ENCODE assay signal across 33 cellular contexts in the genomic region with DNA sequence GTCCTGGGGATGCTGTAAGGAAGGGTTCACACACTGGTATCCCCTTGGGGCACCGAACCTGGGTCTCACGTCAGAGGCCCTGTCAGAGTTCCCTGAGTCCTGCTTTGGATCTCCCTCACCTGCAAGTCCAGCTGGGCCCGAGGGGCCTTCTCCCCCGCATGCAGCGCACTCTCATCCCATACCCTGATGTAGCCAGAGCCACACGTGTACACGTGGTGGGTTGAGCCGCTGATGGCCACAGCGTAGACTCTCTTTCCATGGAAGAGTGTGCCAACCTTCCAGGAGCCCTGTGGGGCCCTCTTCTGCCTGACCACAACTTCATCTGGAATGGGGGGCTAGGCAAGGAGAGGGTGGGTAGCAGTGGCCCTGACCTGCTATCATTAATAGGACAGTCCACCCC. TPM values are rescaled to one million over a fixed set of nuclear protein-coding genes. Genes with fewer than 3 reads are reported as not detected.
"Had no signal": no experiment of that assay in that cellular context is flagged by ENCODE, and none has a peak within 500 bp of the region (broad histone marks: within the 10 kb centered on the region; RNA-seq: fewer than 3 reads in every experiment).

No MANE protein-coding gene starts in this region.

- H3K27ac Mint-ChIP-seq: mesothelial cell of epicardium; naive B cell; natural killer cell; nephron progenitor cell; neural progenitor cell; stimulated activated naive B cell treated with anti-CD40 and anti-IgM and Interleukin-4, amounts not matched to agents 10 μg/mL and 1 μg/mL and 100 μg/mL, for 72 hours had no signal

- H3K4me1 Mint-ChIP-seq: mesothelial cell of epicardium; naive B cell; natural killer cell; nephron progenitor cell; stimulated activated naive B cell treated with anti-CD40 and anti-IgM and Interleukin-4, amounts not matched to agents 10 μg/mL and 1 μg/mL and 100 μg/mL, for 72 hours had no signal

- DNase-seq: heart right ventricle; kidney glomerular epithelial cell; left cardiac atrium; left ventricle myocardium superior; lower lobe of right lung; mammary epithelial cell; mesenchymal stem cell; naive B cell; natural killer cell; nephron progenitor cell; ovary; retina; right cardiac atrium; small intestine; stimulated activated CD4-positive, alpha-beta T cell treated with anti-CD3 and anti-CD28 coated beads, Interleukin-1b, Interleukin-23, amount 100 ng/mL, for 48 hours; stimulated activated CD4-positive, alpha-beta T cell treated with anti-CD3 and anti-CD28 coated beads, Interleukin-2, amount 100 ng/mL, for 48 hours; stimulated activated CD4-positive, alpha-beta T cell treated with anti-CD3 and anti-CD28 coated beads, Interleukin-4, amount 100 ng/mL, for 4 hours; stimulated activated CD8-positive, alpha-beta memory T cell treated with anti-CD3 and anti-CD28 coated beads, Interleukin-4, amount 100 ng/mL, for 48 hours; stimulated activated naive B cell treated with anti-CD40 and anti-IgM and Interleukin-4, amounts not matched to agents 10 μg/mL and 1 μg/mL and 100 μg/mL, for 72 hours; stimulated activated naive CD8-positive, alpha-beta T cell treated with anti-CD3 and anti-CD28 coated beads, Interleukin-15, Interleukin-2, amounts not matched to agents 100 U/mL and 50 U/mL, for 24 hours; testis; thyroid gland; transverse colon had no signal

- H3K9me3 Mint-ChIP-seq: natural killer cell had no signal

- ATAC-seq: heart right ventricle; left cardiac atrium; left lobe of liver; left ventricle myocardium superior; natural killer cell; right cardiac atrium; sciatic nerve; stimulated activated naive B cell treated with anti-CD40 and anti-IgM and Interleukin-4, amounts not matched to agents 10 μg/mL and 1 μg/mL and 100 μg/mL, for 72 hours; stimulated activated naive CD8-positive, alpha-beta T cell treated with anti-CD3 and anti-CD28 coated beads, Interleukin-15, Interleukin-2, amounts not matched to agents 100 U/mL and 50 U/mL, for 24 hours had no signal

- H3K4me3 ChIP-seq: heart right ventricle, hepatocyte, lower lobe of right lung, neural progenitor cell, ovary, prostate gland, stomach, testis, thyroid gland, transverse colon, upper lobe of left lung had no signal

- H3K36me3 Mint-ChIP-seq: mesothelial cell of epicardium; naive B cell; natural killer cell; neural progenitor cell; stimulated activated naive B cell treated with anti-CD40 and anti-IgM and Interleukin-4, amounts not matched to agents 10 μg/mL and 1 μg/mL and 100 μg/mL, for 72 hours had no signal

- H3K4me3 Mint-ChIP-seq: mesothelial cell of epicardium; naive B cell; natural killer cell; nephron progenitor cell; neural progenitor cell; stimulated activated naive B cell treated with anti-CD40 and anti-IgM and Interleukin-4, amounts not matched to agents 10 μg/mL and 1 μg/mL and 100 μg/mL, for 72 hours had no signal

RNA-seq across cellular contexts. Expression of gene TLE7, which starts 9.9 kb away (rescaled TPM):
- total RNA-seq: heart right ventricle, hepatocyte, left cardiac atrium, left lobe of liver, left ventricle myocardium superior, lower lobe of right lung, mammary epithelial cell, mesothelial cell of epicardium, mononuclear cell, natural killer cell, omental fat pad, ovary, right cardiac atrium, sciatic nerve, stomach, thyroid gland, transverse colon, upper lobe of left lung had no signal
